9 cellular contexts compared by ENCODE assay signal in the genomic region with DNA sequence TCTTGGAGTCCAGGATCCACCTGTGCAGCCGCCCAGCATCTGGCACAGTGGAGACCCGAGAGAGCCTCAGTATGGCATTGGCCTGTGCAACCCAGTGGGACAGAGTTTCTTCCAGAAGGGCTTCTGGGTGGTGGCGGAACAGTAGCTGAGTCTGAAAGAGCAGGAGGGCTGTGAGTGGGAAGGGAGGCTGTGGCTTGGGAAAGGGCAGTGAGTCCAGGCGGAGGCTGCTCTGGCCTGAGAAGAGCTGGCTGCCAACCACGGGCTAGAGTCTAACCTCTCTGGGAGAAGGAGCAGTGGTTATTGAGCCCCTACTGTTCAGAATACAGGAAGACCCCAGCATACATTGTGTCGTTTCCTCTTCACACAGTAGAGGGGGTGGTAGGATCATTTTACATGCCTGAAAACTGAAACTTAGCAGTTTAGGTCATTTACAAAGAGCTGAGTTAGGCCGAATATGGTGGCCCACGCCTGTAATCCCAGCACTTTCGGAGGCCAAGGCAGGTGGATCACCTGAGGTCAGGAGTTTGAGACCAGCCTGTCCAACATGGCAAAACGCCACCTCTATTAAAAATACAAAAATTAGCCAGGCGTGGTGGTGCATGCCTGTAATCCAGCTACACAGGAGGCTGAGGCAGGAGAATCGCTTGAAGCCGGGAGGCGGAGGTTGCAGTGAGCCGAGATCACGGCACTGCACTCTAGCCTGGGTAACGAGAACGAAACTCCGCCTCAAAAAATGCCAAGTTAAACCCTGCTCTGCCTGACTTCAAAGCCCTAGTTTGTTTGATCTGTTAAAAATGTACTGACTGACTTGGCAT. TPM values are rescaled to one million over a fixed set of nuclear protein-coding genes. Genes with fewer than 3 reads are reported as not detected.
DNase-seq lines count a peak whose midpoint lies in the region; ATAC-seq, FAIRE-seq and TF ChIP-seq lines count a peak whose summit lies in the region.
"Had no signal": no experiment of that assay in that cellular context is flagged by ENCODE, and none has a peak within 500 bp of the region (broad histone marks: within the 10 kb centered on the region; RNA-seq: fewer than 3 reads in every experiment).

No MANE protein-coding gene starts in this region.

- peak overlapping the region; percentile 96 for H3K27ac ChIP-seq in brain microvascular endothelial cell
- H3K27ac ChIP-seq in HepG2 (ENCODE audit: extremely low read length, insufficient read depth, low read length) = peak overlapping the region; percentile 55
- H3K27ac ChIP-seq in tibial artery = peak overlapping the region in 1 of 2 donors; percentile 35

- in situ Hi-C loops in brain microvascular endothelial cell (cut with HindIII; ENCODE audit: low pct_ligation_motif_present, low sequenced_read_pairs) (no loop called here), HepG2 (cut with HindIII; ENCODE audit: extremely low pct_ligation_motif_present, low pct_unique_long_range_greater_than_20kb) (no loop called here)

- POLR2A ChIA-PET in HepG2 (lab: Yijun Ruan, JAX) = interaction anchor here (2.2 to 2.7 kb wide), 3 partner anchors 9 to 11 kb away, joined by 9 to 19 read pairs (median 10); no protein-coding TSS in a partner anchor

- peaks cover 65% of the 10 kb centered on the region for H4K20me1 ChIP-seq in HepG2 (ENCODE audit: insufficient read depth, low read length)

- no TSS peak for BruUV-seq in HepG2 (replicated peaks; lab: Mats Ljungman, UMichigan)

- no peaks in the 10 kb centered on the region for H3K27me3 ChIP-seq in NT2/D1 (ENCODE audit: insufficient read depth, insufficient read length)
- no peaks in the 10 kb centered on the region for H3K27me3 ChIP-seq in brain microvascular endothelial cell (replicated peaks)
- no peaks in the 10 kb centered on the region for H3K27me3 ChIP-seq in HepG2 (ENCODE audit: control insufficient read depth in 1 of 2, insufficient read depth in 2 of 2, low read length in 2 of 2)
- no peaks in the 10 kb centered on the region for H3K27me3 ChIP-seq in tibial artery

- TF ChIP-seq RAD21 in HepG2 (CRISPR knock-in tag; IDR thresholded peaks at IDR 0.05) = peak; percentile 27; the same call in 1 of the 2 replicates

- H3K9me3 ChIP-seq in NT2/D1 (ENCODE audit: insufficient read depth, low read length) (no peaks in the 10 kb centered on the region), HepG2 (ENCODE audit: low read length) (no peaks in the 10 kb centered on the region), tibial artery (no peaks in the 10 kb centered on the region)

- TF ChIP-seq CTCF in brain microvascular endothelial cell (IDR thresholded peaks at IDR 0.05; ENCODE audit: low read depth, low read length, missing control alignments) = peak; percentile 58
- peak; percentile 63 for TF ChIP-seq CTCF in HepG2 (CRISPR knock-in tag; IDR thresholded peaks at IDR 0.05)
- TF ChIP-seq CTCF in tibial artery (IDR thresholded peaks at IDR 0.05) = peak; percentile 51 to 63

- intact Hi-C loops in HepG2 (cut with micrococcal nuclease; ENCODE audit: unreplicated experiment) = loop anchor here (1.0 to 10.0 kb wide), 2 partner anchors 77 to 210 kb away; no protein-coding TSS in a partner anchor
- intact Hi-C loops in tibial artery (cut with DNase I; ENCODE audit: low total_unique reads) = no loop called here

- peak; percentile 50 for DNase-seq in EH (ENCODE audit: low read depth)
- DNase-seq in NT2/D1 (ENCODE audit: low read depth, low spot score) = no peak
- no peak for DNase-seq in brain microvascular endothelial cell
- DNase-seq in HepG2 (ENCODE audit: low spot score) = peak; percentile 58
- no peak for DNase-seq in tibial artery
- no peak for DNase-seq in H54 (ENCODE audit: insufficient read length, low spot score)
- no peak for DNase-seq in 8988T

- H3K36me3 ChIP-seq in NT2/D1 (ENCODE audit: insufficient read depth, insufficient read length, low read length) = peaks cover 77% of the 10 kb centered on the region
- H3K36me3 ChIP-seq in brain microvascular endothelial cell (replicated peaks) = peaks cover 38% of the 10 kb centered on the region
- H3K36me3 ChIP-seq in HepG2 (replicated peaks in 1 of 2; ENCODE audit: control insufficient read depth in 1 of 2, insufficient read depth in 2 of 2, low read length in 2 of 2) = peaks cover 17 to 46% of the 10 kb centered on the region in 2 experiments
- peaks cover 8 to 31% (median 28%) of the 10 kb centered on the region in 3 donors for H3K36me3 ChIP-seq in tibial artery

- WGBS in HepG2 (ENCODE audit: low lambda C conversion rate) = 48% methylated on average over 17 of the region's 19 CpGs

- ATAC-seq in GM21619 (IDR thresholded peaks at IDR 0.05; ENCODE audit: unreplicated experiment) (peak; percentile 35), HepG2 (peak; percentile 43)

- peaks cover 78% of the 10 kb centered on the region for H3K79me2 ChIP-seq in HepG2 (ENCODE audit: insufficient read depth, low read length)

- CTCF ChIA-PET in HepG2 (lab: Yijun Ruan, JAX; ENCODE audit: low intra/inter-chr PET ratio, low total read pairs) = interaction anchor here (1.0 to 1.7 kb wide), 2 partner anchors 77 to 210 kb away, joined by 3 to 5 read pairs; no protein-coding TSS in a partner anchor

- FAIRE-seq in HepG2 (lab: Jason Lieb, UNC) = no peak
- no peak for FAIRE-seq in H54 (lab: Jason Lieb, UNC)
- FAIRE-seq: TTC549 had no signal

- H3K4me3 ChIP-seq in NT2/D1 (ENCODE audit: insufficient read length, low read depth) = peak overlapping the region; percentile 13
- H3K4me3 ChIP-seq in brain microvascular endothelial cell (ENCODE audit: low read depth, low read length) = no peak overlapping the region
- peak overlapping the region; percentile 15 to 87 (median 29); a peak in 5 of 6 replicates for H3K4me3 ChIP-seq in HepG2 (replicated peaks in 1 of 3; ENCODE audit: insufficient read depth in 1 of 3, low read depth in 2 of 3, low read length in 3 of 3)
- H3K4me3 ChIP-seq in tibial artery = peak overlapping the region in 1 of 2 donors; percentile 6

- H2AFZ ChIP-seq in HepG2 (ENCODE audit: low read length) = no peak overlapping the region

- no peak for TF ChIP-seq EP300 in HepG2 (IDR thresholded peaks at IDR 0.05; ENCODE audit: low read depth in 2 of 2, low read length in 2 of 2)
- no peak for TF ChIP-seq EP300 in HepG2 (CRISPR knock-in tag; IDR thresholded peaks at IDR 0.05; ENCODE audit: borderline replicate concordance)

- peak overlapping the region; percentile 84 for H3K4me2 ChIP-seq in HepG2 (ENCODE audit: low read depth, low read length)

- TF ChIP-seq POLR2A in HepG2 (IDR thresholded peaks at IDR 0.05; ENCODE audit: insufficient read depth in 1 of 2, low read depth in 2 of 2, low read length in 2 of 2) (peak in 1 of 2 experiments; percentile 14; a peak in 1 of 4 replicates), H54 (IDR thresholded peaks at IDR 0.05; ENCODE audit: low read depth, low read length) (no peak)

- peaks cover 18% of the 10 kb centered on the region for H3K4me1 ChIP-seq in NT2/D1 (ENCODE audit: insufficient read depth, insufficient read length)
- peaks cover 68% of the 10 kb centered on the region for H3K4me1 ChIP-seq in HepG2 (ENCODE audit: insufficient read depth, low read length)
- H3K4me1 ChIP-seq in tibial artery = peaks cover 0 to 40% (median 24%) of the 10 kb centered on the region in 4 donors

- H3K9ac ChIP-seq in NT2/D1 (ENCODE audit: insufficient read length, low read depth) (peak overlapping the region; percentile 46), HepG2 (ENCODE audit: insufficient read depth, low read depth, low read length) (peak overlapping the region; percentile 99)

RNA-seq across cellular contexts. Expression of a gene that starts 3.2 kb away (rescaled TPM):
- 115 and 118 TPM in 2 replicates for total RNA-seq in HepG2 (2016; rRNA removed; fragmentation: Illumina TruSeq; extraction: Trizol)
- total RNA-seq in HepG2 (2016; cell fraction: cytosol; rRNA removed; fragmentation: Illumina TruSeq; extraction: Trizol; ENCODE audit: low read depth) = 24.6 and 27.1 TPM in 2 replicates
- total RNA-seq in HepG2 (2016; cell fraction: insoluble cytoplasmic fraction; rRNA removed; fragmentation: Illumina TruSeq; extraction: Trizol) = 110 and 117 TPM in 2 replicates
- 71.0 and 75.9 TPM in 2 replicates for total RNA-seq in HepG2 (2016; cell fraction: membrane; rRNA removed; fragmentation: Illumina TruSeq; extraction: Trizol)
- total RNA-seq in HepG2 (2016; cell fraction: nucleus; rRNA removed; fragmentation: Illumina TruSeq; extraction: Trizol) = 82.3 and 94.1 TPM in 2 replicates
- 51.3 and 55.2 TPM in 2 replicates for polyA plus RNA-seq in HepG2 (2011; rRNA removed)
- 39.7 and 48.8 TPM in 2 replicates for polyA plus RNA-seq in HepG2 (2011; cell fraction: cytosol; rRNA removed)
- 115 and 142 TPM in 2 replicates for polyA plus RNA-seq in HepG2 (2011; cell fraction: nucleus; rRNA removed)
- 26.8 and 40.4 TPM in 2 replicates for polyA plus RNA-seq in HepG2 (2012)
- polyA plus RNA-seq in HepG2 (2016; cell fraction: cytosol; fragmentation: Illumina TruSeq; extraction: Trizol; ENCODE audit: low read depth) = 11.0 and 11.5 TPM in 2 replicates
- polyA plus RNA-seq in HepG2 (2016; cell fraction: insoluble cytoplasmic fraction; fragmentation: Illumina TruSeq; extraction: Trizol; ENCODE audit: low read depth) = 70.1 and 79.0 TPM in 2 replicates
- 28.4 and 28.6 TPM in 2 replicates for polyA plus RNA-seq in HepG2 (2016; cell fraction: membrane; fragmentation: Illumina TruSeq; extraction: Trizol; ENCODE audit: low read depth)
- 90.9 and 95.3 TPM in 2 replicates for polyA plus RNA-seq in HepG2 (2016; cell fraction: nucleus; fragmentation: Illumina TruSeq; extraction: Trizol; ENCODE audit: insufficient read depth, low read depth)
- 70.6 and 173 TPM in 2 replicates for polyA minus RNA-seq in HepG2 (2011; rRNA and poly(A)+ RNA removed; ENCODE audit: low replicate concordance)
- polyA minus RNA-seq in HepG2 (2011; cell fraction: cytosol; rRNA and poly(A)+ RNA removed) = 44.6 and 50.4 TPM in 2 replicates
- 117 and 130 TPM in 2 replicates for polyA minus RNA-seq in HepG2 (2011; cell fraction: nucleus; rRNA and poly(A)+ RNA removed)

RNA-seq across cellular contexts. Expression of a gene that starts 14.5 kb away (rescaled TPM):
- total RNA-seq in HepG2 (2016; rRNA removed; fragmentation: Illumina TruSeq; extraction: Trizol) = 6.3 and 10.5 TPM in 2 replicates
- 2.6 and 5.4 TPM in 2 replicates for total RNA-seq in HepG2 (2016; cell fraction: cytosol; rRNA removed; fragmentation: Illumina TruSeq; extraction: Trizol; ENCODE audit: low read depth)
- total RNA-seq in HepG2 (2016; cell fraction: insoluble cytoplasmic fraction; rRNA removed; fragmentation: Illumina TruSeq; extraction: Trizol) = 6.8 and 9.8 TPM in 2 replicates
- total RNA-seq in HepG2 (2016; cell fraction: membrane; rRNA removed; fragmentation: Illumina TruSeq; extraction: Trizol) = 4.6 and 7.7 TPM in 2 replicates
- 2.0 and 3.7 TPM in 2 replicates for total RNA-seq in HepG2 (2016; cell fraction: nucleus; rRNA removed; fragmentation: Illumina TruSeq; extraction: Trizol)
- polyA plus RNA-seq in HepG2 (2011; rRNA removed) = 31.5 and 50.8 TPM in 2 replicates
- polyA plus RNA-seq in HepG2 (2011; cell fraction: cytosol; rRNA removed) = 31.2 and 32.1 TPM in 2 replicates
- polyA plus RNA-seq in HepG2 (2011; cell fraction: nucleus; rRNA removed) = 14.5 and 18.2 TPM in 2 replicates
- polyA plus RNA-seq in HepG2 (2012) = 11.6 and 19.0 TPM in 2 replicates
- 6.6 and 8.5 TPM in 2 replicates for polyA plus RNA-seq in HepG2 (2016; cell fraction: cytosol; fragmentation: Illumina TruSeq; extraction: Trizol; ENCODE audit: low read depth)
- polyA plus RNA-seq in HepG2 (2016; cell fraction: insoluble cytoplasmic fraction; fragmentation: Illumina TruSeq; extraction: Trizol; ENCODE audit: low read depth) = 9.0 and 9.8 TPM in 2 replicates
- 5.9 and 6.2 TPM in 2 replicates for polyA plus RNA-seq in HepG2 (2016; cell fraction: membrane; fragmentation: Illumina TruSeq; extraction: Trizol; ENCODE audit: low read depth)
- polyA plus RNA-seq in HepG2 (2016; cell fraction: nucleus; fragmentation: Illumina TruSeq; extraction: Trizol; ENCODE audit: insufficient read depth, low read depth) = 5.4 and 6.8 TPM in 2 replicates
- 3.8 and 11.4 TPM in 2 replicates for polyA minus RNA-seq in HepG2 (2011; rRNA and poly(A)+ RNA removed; ENCODE audit: low replicate concordance)
- 5.5 and 6.9 TPM in 2 replicates for polyA minus RNA-seq in HepG2 (2011; cell fraction: cytosol; rRNA and poly(A)+ RNA removed)
- polyA minus RNA-seq in HepG2 (2011; cell fraction: nucleus; rRNA and poly(A)+ RNA removed) = 8.8 and 9.0 TPM in 2 replicates

Comparison
In these comparisons a context has a peak if more than half of its experiments do, and no peak if none do; other contexts are left out.
1. DNase-seq: peak in EH (single experiment) and HepG2 (single experiment); none in NT2/D1 (single experiment), brain microvascular endothelial cell (single experiment), tibial artery (0 of 2), H54 (single experiment) and 8988T (single experiment).
2. Peak in every context shown above with its lines, with median percentiles within 50 percentile points of each other: CTCF ChIP-seq.